ENCODE assay signal across 28 cellular contexts in genomic region chr5:966345-966710, GRCh38. TPM values are rescaled to one million over a fixed set of nuclear protein-coding genes. Genes with fewer than 3 reads are reported as not detected.
"Had no signal": no experiment of that assay in that cellular context is flagged by ENCODE, and none has a peak within 500 bp of the region (broad histone marks: within the 10 kb centered on the region; RNA-seq: fewer than 3 reads in every experiment).

No MANE protein-coding gene starts in this region.

- H3K36me3 ChIP-seq: ascending aorta, MG63, SJSA1 had no signal

- H3K4me1 ChIP-seq: ascending aorta, body of pancreas, SJSA1 had no signal

- ATAC-seq: activated CD8-positive, alpha-beta memory T cell treated with anti-CD3 and anti-CD28 coated beads, Interleukin-2, amount 10 ng/mL, durations not matched to agents 7 days and 5 days; activated naive CD4-positive, alpha-beta T cell treated with anti-CD3 and anti-CD28 coated beads, Interleukin-2, amount 50 U/mL, for 72 hours; activated naive CD8-positive, alpha-beta T cell treated with anti-CD3 and anti-CD28 coated beads, Interleukin-2, amount 50 U/mL, for 24 hours; body of pancreas; Panc1; SK-N-SH treated with all-trans-retinoic acid at 6 μM for 48 hours had no signal

- H3K27ac ChIP-seq: ascending aorta, body of pancreas, SJSA1, VCaP had no signal

- DNase-seq: activated CD4-positive, alpha-beta T cell treated with anti-CD3 and anti-CD28 coated beads for 4 hours; activated CD8-positive, alpha-beta memory T cell treated with anti-CD3 and anti-CD28 coated beads, Interleukin-2, amount 10 ng/mL, durations not matched to agents 7 days and 5 days; activated effector memory CD4-positive, alpha-beta T cell treated with Interleukin-2 at 50 U/mL for 16 hours; activated naive CD4-positive, alpha-beta T cell; activated naive CD8-positive, alpha-beta T cell treated with anti-CD3 and anti-CD28 coated beads, Interleukin-2, amount 50 U/mL, for 24 hours; activated T-cell treated with anti-CD3 and anti-CD28 coated beads, Interleukin-2, amount 50 U/mL, for 24 hours; amniotic stem cell; body of pancreas; central memory CD4-positive, alpha-beta T cell; KBM-7; MG63; NCI-H1105; NCI-H1436; NCI-H1694 treated with DMSO at 0.1 percent for 48 hours; NCI-H2029 treated with DMSO at 0.1 percent for 48 hours; NCI-H510A treated with DMSO at 0.1 percent for 48 hours; NCI-H69; NK-92 treated with Interleukin-12 subunit alpha and Interleukin-12 subunit beta, amount 100 ng/mL, for 24 hours; OCI-M1; SHP77; T1000 had no signal

- H3K27me3 ChIP-seq: ascending aorta, body of pancreas, MG63 had no signal

- H3K4me3 ChIP-seq: ascending aorta, body of pancreas, MG63, SJSA1 had no signal

- H3K9me3 ChIP-seq: ascending aorta, body of pancreas, SJSA1 had no signal

RNA-seq across cellular contexts. Expression of gene NKD2, which starts 42.3 kb away (rescaled TPM):
- total RNA-seq: chondrocyte had no signal
